Comparison of ENCODE assay signal across 11 cellular contexts in genomic region chr16:28264656-28265055, GRCh38. TPM values are rescaled to one million over a fixed set of nuclear protein-coding genes. Genes with fewer than 3 reads are reported as not detected.
DNase-seq lines count a peak whose midpoint lies in the region; ATAC-seq and TF ChIP-seq lines count a peak whose summit lies in the region.
"Had no signal": no experiment of that assay in that cellular context is flagged by ENCODE, and none has a peak within 500 bp of the region (broad histone marks: within the 10 kb centered on the region; RNA-seq: fewer than 3 reads in every experiment).

No MANE protein-coding gene starts in this region.

- no peaks in the 10 kb centered on the region for H3K9me2 ChIP-seq in hepatocyte (replicated peaks; ENCODE audit: insufficient read depth)

- peak; percentile 13 for DNase-seq in Right ventricle myocardium inferior (ENCODE audit: missing footprints)
- no peak for DNase-seq in Right ventricle myocardium superior
- DNase-seq in NOMO-1 treated with dmso at 0.1 percent for 144 hours (lab: John Stamatoyannopoulos, UW; ENCODE audit: unreplicated experiment): peak; percentile 9
- peak; percentile 63 for DNase-seq in hepatocyte (ENCODE audit: low spot score)
- peak; percentile 44 for DNase-seq in transverse colon
- DNase-seq in spleen: no peak
- no peak for DNase-seq in amniotic stem cell (lab: John Stamatoyannopoulos, UW)
- DNase-seq in NCI-H1694 treated with DMSO at 0.1 percent for 48 hours (lab: John Stamatoyannopoulos, UW): no peak
- DNase-seq: midbrain; stimulated activated naive CD4-positive, alpha-beta T cell treated with Interleukin-2 at 50 U/mL for 16 hours; SW 1271 had no signal

- no peak overlapping the region for H3K27ac ChIP-seq in hepatocyte
- H3K27ac ChIP-seq in transverse colon: no peak overlapping the region
- no peak overlapping the region for H3K27ac ChIP-seq in spleen

- H3K36me3 ChIP-seq in hepatocyte (replicated peaks; ENCODE audit: insufficient read depth, low read depth) (no peaks in the 10 kb centered on the region), transverse colon (no peaks in the 10 kb centered on the region), spleen (no peaks in the 10 kb centered on the region)

- H3K4me3 ChIP-seq in hepatocyte (no peak overlapping the region), transverse colon (no peak overlapping the region), spleen (no peak overlapping the region)

- no peak overlapping the region for H2AFZ ChIP-seq in hepatocyte

- H3K4me1 ChIP-seq in hepatocyte (ENCODE audit: insufficient read depth) (no peaks in the 10 kb centered on the region), transverse colon (no peaks in the 10 kb centered on the region), spleen (peaks cover 0 to 8% (median under 1%) of the 10 kb centered on the region in 6 donors)

- H3K4me2 ChIP-seq in hepatocyte: no peak overlapping the region

- TF ChIP-seq CTCF in hepatocyte (IDR thresholded peaks at IDR 0.05; ENCODE audit: poor library complexity): no peak
- TF ChIP-seq CTCF in transverse colon (IDR thresholded peaks at IDR 0.05): no peak
- no peak for TF ChIP-seq CTCF in spleen (IDR thresholded peaks at IDR 0.05 in 8 of 11, conservative IDR thresholded peaks at IDR 0.05 in 3 of 11)

- H3K79me2 ChIP-seq in hepatocyte: no peaks in the 10 kb centered on the region

- 59% methylated on average over 14 of the region's 14 CpGs for whole genome bisulfite sequencing in hepatocyte (ENCODE audit: low lambda C conversion rate, missing lambda C conversion rate)
- 25 to 33% methylated on average over 10 to 14 of the region's 14 CpGs for WGBS in transverse colon (ENCODE audit: low coverage in 1 of 2), 2 donors
- WGBS in spleen, 5 donors: 41 to 66% (median 50%) methylated on average over 14 of the region's 14 CpGs

- intact Hi-C loops in Right ventricle myocardium inferior (cut with DNase I) (no loop called here), Right ventricle myocardium superior (cut with DNase I) (no loop called here), transverse colon (cut with DNase I; ENCODE audit: low total_unique reads) (no loop called here), spleen (cut with DNase I; ENCODE audit: low total_unique reads) (no loop called here)

- H3K9me3 ChIP-seq in hepatocyte (ENCODE audit: low read depth) (no peaks in the 10 kb centered on the region), transverse colon (no peaks in the 10 kb centered on the region), spleen (peaks cover 0 to 9% (median 0%) of the 10 kb centered on the region in 8 donors)

- no peaks in the 10 kb centered on the region for H3K27me3 ChIP-seq in hepatocyte
- H3K27me3 ChIP-seq in transverse colon: peaks cover 12% of the 10 kb centered on the region
- H3K27me3 ChIP-seq in spleen (replicated peaks in 1 of 7): peaks cover 0 to 48% (median 0%) of the 10 kb centered on the region in 7 donors

- TF ChIP-seq POLR2A in transverse colon (IDR thresholded peaks at IDR 0.05) (no peak), spleen (IDR thresholded peaks at IDR 0.05) (no peak)

- in situ Hi-C loops in transverse colon (cut with MboI; ENCODE audit: low pct_ligation_motif_present in 1 of 4, low pct_unique_long_range_greater_than_20kb in 1 of 4, low sequenced_read_pairs in 3 of 4): no loop called here

- TF ChIP-seq EP300 in transverse colon (IDR thresholded peaks at IDR 0.05; ENCODE audit: low read depth): no peak

- H4K20me1 ChIP-seq in hepatocyte (ENCODE audit: insufficient read depth, poor library complexity, severe bottlenecking): no peaks in the 10 kb centered on the region

- ATAC-seq in Right ventricle myocardium inferior (no peak), Right ventricle myocardium superior (ENCODE audit: poor library complexity) (no peak)

RNA-seq across cellular contexts. Expression of gene SBK1, which starts 27.7 kb away (rescaled TPM):
- 1.4 TPM for total RNA-seq in Right ventricle myocardium inferior
- total RNA-seq in Right ventricle myocardium superior: 2.0 TPM
- total RNA-seq in hepatocyte: 1.8 and 4.2 TPM in 2 replicates
- polyA plus RNA-seq in hepatocyte: 9.7 and 10.8 TPM in 2 replicates
- 1 to 10 TPM in 1 of 4 donors, under 1 TPM in 2, not detected in 1; 0.27 to 1.4 (median 0.32) TPM for total RNA-seq in transverse colon
- 1 to 10 TPM; 1.0 to 2.8 (median 2.1) TPM for total RNA-seq in spleen
- polyA plus RNA-seq in spleen: under 1 TPM; 0.30 to 0.70 (median 0.46) TPM

RNA-seq across cellular contexts. Expression of gene XPO6, which starts 52.9 kb away (rescaled TPM):
- total RNA-seq in Right ventricle myocardium inferior (30.4 TPM), Right ventricle myocardium superior (25.2 TPM), hepatocyte (49.7 and 111 TPM in 2 replicates), transverse colon (100 to 1,000 TPM; 140 to 254 (median 204) TPM), spleen (100 to 1,000 TPM; 259 to 517 (median 343) TPM)
- polyA plus RNA-seq in hepatocyte (39.8 and 48.8 TPM in 2 replicates), spleen (100 to 1,000 TPM in 2 of 3 donors, 10 to 100 TPM in 1; 96.9 to 150 (median 132) TPM)

Comparison
In these comparisons a context has a peak if more than half of its experiments do, and no peak if none do; other contexts are left out.
1. DNase-seq: peak in Right ventricle myocardium inferior (single experiment), NOMO-1 treated with dmso at 0.1 percent for 144 hours (single experiment), hepatocyte (single experiment) and transverse colon (single experiment); none in Right ventricle myocardium superior (single experiment), spleen (single experiment), amniotic stem cell (single experiment) and NCI-H1694 treated with DMSO at 0.1 percent for 48 hours (single experiment).